1 cellular context compared by ENCODE assay signal in the genomic region with DNA sequence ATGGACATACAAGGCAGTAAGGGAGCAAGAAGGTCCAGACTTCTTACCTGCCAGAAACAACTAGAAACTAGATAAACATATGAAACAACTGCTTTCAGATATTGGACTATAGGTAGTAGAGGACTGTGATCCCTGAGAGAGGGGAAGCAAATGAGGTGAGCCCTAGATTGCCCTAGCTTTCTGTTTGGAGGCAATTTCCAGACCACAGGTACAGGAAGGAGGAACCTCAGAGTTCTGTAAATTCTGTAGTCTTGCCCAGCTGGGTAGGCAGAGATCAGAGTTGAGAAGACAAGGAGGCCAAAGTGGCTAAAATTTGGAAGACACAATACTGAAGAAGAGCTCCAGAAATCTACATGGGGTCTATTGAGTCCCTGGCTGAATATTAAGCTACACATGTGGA.
TF ChIP-seq lines count a peak whose summit lies in the region.

No MANE protein-coding gene starts in this region.

TF ChIP-seq in WTC11, 78 proteins besides CTCF, POLR2A, EP300 and RAD21 (continued from another document):
- TF ChIP-seq, protein P1, sequence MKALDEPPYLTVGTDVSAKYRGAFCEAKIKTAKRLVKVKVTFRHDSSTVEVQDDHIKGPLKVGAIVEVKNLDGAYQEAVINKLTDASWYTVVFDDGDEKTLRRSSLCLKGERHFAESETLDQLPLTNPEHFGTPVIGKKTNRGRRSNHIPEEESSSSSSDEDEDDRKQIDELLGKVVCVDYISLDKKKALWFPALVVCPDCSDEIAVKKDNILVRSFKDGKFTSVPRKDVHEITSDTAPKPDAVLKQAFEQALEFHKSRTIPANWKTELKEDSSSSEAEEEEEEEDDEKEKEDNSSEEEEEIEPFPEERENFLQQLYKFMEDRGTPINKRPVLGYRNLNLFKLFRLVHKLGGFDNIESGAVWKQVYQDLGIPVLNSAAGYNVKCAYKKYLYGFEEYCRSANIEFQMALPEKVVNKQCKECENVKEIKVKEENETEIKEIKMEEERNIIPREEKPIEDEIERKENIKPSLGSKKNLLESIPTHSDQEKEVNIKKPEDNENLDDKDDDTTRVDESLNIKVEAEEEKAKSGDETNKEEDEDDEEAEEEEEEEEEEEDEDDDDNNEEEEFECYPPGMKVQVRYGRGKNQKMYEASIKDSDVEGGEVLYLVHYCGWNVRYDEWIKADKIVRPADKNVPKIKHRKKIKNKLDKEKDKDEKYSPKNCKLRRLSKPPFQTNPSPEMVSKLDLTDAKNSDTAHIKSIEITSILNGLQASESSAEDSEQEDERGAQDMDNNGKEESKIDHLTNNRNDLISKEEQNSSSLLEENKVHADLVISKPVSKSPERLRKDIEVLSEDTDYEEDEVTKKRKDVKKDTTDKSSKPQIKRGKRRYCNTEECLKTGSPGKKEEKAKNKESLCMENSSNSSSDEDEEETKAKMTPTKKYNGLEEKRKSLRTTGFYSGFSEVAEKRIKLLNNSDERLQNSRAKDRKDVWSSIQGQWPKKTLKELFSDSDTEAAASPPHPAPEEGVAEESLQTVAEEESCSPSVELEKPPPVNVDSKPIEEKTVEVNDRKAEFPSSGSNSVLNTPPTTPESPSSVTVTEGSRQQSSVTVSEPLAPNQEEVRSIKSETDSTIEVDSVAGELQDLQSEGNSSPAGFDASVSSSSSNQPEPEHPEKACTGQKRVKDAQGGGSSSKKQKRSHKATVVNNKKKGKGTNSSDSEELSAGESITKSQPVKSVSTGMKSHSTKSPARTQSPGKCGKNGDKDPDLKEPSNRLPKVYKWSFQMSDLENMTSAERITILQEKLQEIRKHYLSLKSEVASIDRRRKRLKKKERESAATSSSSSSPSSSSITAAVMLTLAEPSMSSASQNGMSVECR (CRISPR knock-in tag; IDR thresholded peaks at IDR 0.05; ENCODE audit: borderline replicate concordance), result no peak
- TF ChIP-seq, protein P2, sequence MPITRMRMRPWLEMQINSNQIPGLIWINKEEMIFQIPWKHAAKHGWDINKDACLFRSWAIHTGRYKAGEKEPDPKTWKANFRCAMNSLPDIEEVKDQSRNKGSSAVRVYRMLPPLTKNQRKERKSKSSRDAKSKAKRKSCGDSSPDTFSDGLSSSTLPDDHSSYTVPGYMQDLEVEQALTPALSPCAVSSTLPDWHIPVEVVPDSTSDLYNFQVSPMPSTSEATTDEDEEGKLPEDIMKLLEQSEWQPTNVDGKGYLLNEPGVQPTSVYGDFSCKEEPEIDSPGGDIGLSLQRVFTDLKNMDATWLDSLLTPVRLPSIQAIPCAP (CRISPR knock-in tag; IDR thresholded peaks at IDR 0.05), result no peak
TF ChIP-seq in WTC11: peak in this region for 0.
